Comparison of ENCODE assay signal across 13 cellular contexts in the genomic region with DNA sequence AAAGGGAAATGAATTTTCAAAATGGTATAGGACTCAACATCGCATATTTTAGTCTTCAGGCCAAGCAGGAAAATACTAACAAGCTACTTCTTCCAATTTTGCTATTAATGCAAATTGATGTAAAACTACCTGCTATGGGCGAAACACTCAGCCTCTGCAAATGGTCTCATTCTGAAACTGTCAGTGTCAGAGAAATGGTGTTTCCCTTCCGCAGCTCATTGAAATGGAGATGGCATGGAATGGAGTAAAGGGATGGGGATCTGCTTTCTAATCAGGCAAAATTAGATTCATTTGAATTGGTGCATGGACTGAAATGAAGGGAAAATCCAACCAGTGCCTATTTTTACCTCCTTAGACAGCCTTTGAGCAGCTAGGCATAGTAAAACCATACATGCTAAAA.
"Had no signal": no experiment of that assay in that cellular context is flagged by ENCODE, and none has a peak within 500 bp of the region (broad histone marks: within the 10 kb centered on the region; RNA-seq: fewer than 3 reads in every experiment).

No MANE protein-coding gene starts in this region.

- H3K4me1 ChIP-seq: breast epithelium, esophagus muscularis mucosa, parathyroid adenoma, testis had no signal

- H3K4me3 ChIP-seq: breast epithelium, esophagus muscularis mucosa, lung, testis had no signal

- DNase-seq: activated CD8-positive, alpha-beta memory T cell treated with anti-CD3 and anti-CD28 coated beads, Interleukin-2, amount 50 U/mL, for 4 hours; activated CD8-positive, alpha-beta T cell treated with anti-CD3 and anti-CD28 coated beads for 36 hours; activated naive CD8-positive, alpha-beta T cell treated with anti-CD3 and anti-CD28 coated beads, Interleukin-2, amount 10 ng/mL, durations not matched to agents 7 days and 5 days; anterior cingulate cortex; midbrain; naive B cell; stimulated activated CD4-positive, alpha-beta T cell treated with anti-CD3 and anti-CD28 coated beads, Interleukin-2, amount 100 ng/mL, for 48 hours; stimulated activated naive CD4-positive, alpha-beta T cell treated with Interleukin-2 at 50 U/mL for 16 hours; testis had no signal

- ATAC-seq: activated CD8-positive, alpha-beta T cell treated with anti-CD3 and anti-CD28 coated beads for 36 hours had no signal

- H3K36me3 ChIP-seq: breast epithelium, esophagus muscularis mucosa had no signal

- H3K9me3 ChIP-seq: breast epithelium, esophagus muscularis mucosa, testis had no signal
